In genomic region chr15:77797270-77797669, GRCh38 we compare ENCODE assay signal across 1 cellular context.
TF ChIP-seq lines count a peak whose summit lies in the region.

No MANE protein-coding gene starts in this region.

TF ChIP-seq in GM12878, 131 proteins besides CTCF, POLR2A, EP300 and RAD21 (continued from another document and continues in another):
- no peak for TF ChIP-seq ZNF592 (IDR thresholded peaks at IDR 0.05)
- no peak for TF ChIP-seq ZBTB33 (IDR thresholded peaks at IDR 0.05)
- TF ChIP-seq PML (IDR thresholded peaks at IDR 0.05; ENCODE audit: low read length): no peak
- TF ChIP-seq JUND (IDR thresholded peaks at IDR 0.05; ENCODE audit: low read depth, low read length): no peak
- TF ChIP-seq PKNOX1 (IDR thresholded peaks at IDR 0.05): peak; percentile 63
- TF ChIP-seq HDAC6 (IDR thresholded peaks at IDR 0.05; ENCODE audit: unreplicated experiment): no peak
- TF ChIP-seq ATF3 (IDR thresholded peaks at IDR 0.05; ENCODE audit: borderline replicate concordance, extremely low read depth, low read depth, low read length): no peak
- no peak for TF ChIP-seq BACH1 (IDR thresholded peaks at IDR 0.05; ENCODE audit: borderline replicate concordance)
- no peak for TF ChIP-seq SP1 (IDR thresholded peaks at IDR 0.05; ENCODE audit: low read depth, low read length)
- TF ChIP-seq SIX5 (IDR thresholded peaks at IDR 0.05; ENCODE audit: low read depth, low read length, severe bottlenecking): no peak
- TF ChIP-seq SREBF1 (IDR thresholded peaks at IDR 0.05; ENCODE audit: low read length): no peak
- TF ChIP-seq E4F1 (IDR thresholded peaks at IDR 0.05; ENCODE audit: borderline replicate concordance, partially characterized antibody): no peak
- TF ChIP-seq MTA3 (IDR thresholded peaks at IDR 0.05; ENCODE audit: borderline replicate concordance, low read length): no peak
- no peak for TF ChIP-seq GATAD2B (conservative IDR thresholded peaks at IDR 0.05; ENCODE audit: low read depth)
- TF ChIP-seq CHD1 (IDR thresholded peaks at IDR 0.05; ENCODE audit: low read depth, low read length): no peak
- TF ChIP-seq BRCA1 (IDR thresholded peaks at IDR 0.05; ENCODE audit: low read depth, low read length): no peak
- TF ChIP-seq ZNF384 (IDR thresholded peaks at IDR 0.05; ENCODE audit: borderline replicate concordance, low read depth, low read length): peak; percentile 52; the same call in 1 of the 2 replicates
- TF ChIP-seq USF1 (IDR thresholded peaks at IDR 0.05; ENCODE audit: borderline replicate concordance, extremely low read length, insufficient read depth, low read depth, low read length): no peak
- no peak for TF ChIP-seq KAT2A (conservative IDR thresholded peaks at IDR 0.05; ENCODE audit: control insufficient read depth, low read depth, low read length)
- no peak for TF ChIP-seq FOXM1 (IDR thresholded peaks at IDR 0.05; ENCODE audit: low read depth, low read length)
- TF ChIP-seq ZNF24 (IDR thresholded peaks at IDR 0.05): no peak
- no peak for TF ChIP-seq STAT1 (conservative IDR thresholded peaks at IDR 0.05)
- peak; percentile 39; the same call in 1 of the 2 replicates for TF ChIP-seq ZNF687 (IDR thresholded peaks at IDR 0.05)
- TF ChIP-seq BCL3 (IDR thresholded peaks at IDR 0.05; ENCODE audit: borderline replicate concordance, insufficient read depth, low read depth, low read length, poor library complexity, severe bottlenecking): no peak
- no peak for TF ChIP-seq STAT3 (IDR thresholded peaks at IDR 0.05; ENCODE audit: low read depth, low read length)
- TF ChIP-seq RFX5 (IDR thresholded peaks at IDR 0.05; ENCODE audit: low read depth, low read length): no peak
- TF ChIP-seq RELA (IDR thresholded peaks at IDR 0.05; ENCODE audit: borderline replicate concordance, partially characterized antibody): no peak
- TF ChIP-seq KLF5 (IDR thresholded peaks at IDR 0.05; ENCODE audit: partially characterized antibody): no peak
- no peak for TF ChIP-seq MEF2B (IDR thresholded peaks at IDR 0.05; ENCODE audit: partially characterized antibody, poor library complexity, severe bottlenecking)
- no peak for TF ChIP-seq CEBPB (IDR thresholded peaks at IDR 0.05; ENCODE audit: borderline replicate concordance in 1 of 2, low read depth in 2 of 2, low read length in 2 of 2)
- no peak for TF ChIP-seq IRF5 (IDR thresholded peaks at IDR 0.05; ENCODE audit: borderline replicate concordance)
- TF ChIP-seq ATF2 (IDR thresholded peaks at IDR 0.05; ENCODE audit: low read length): no peak
- no peak for TF ChIP-seq BMI1 (IDR thresholded peaks at IDR 0.05; ENCODE audit: borderline replicate concordance)
- no peak for TF ChIP-seq MLLT1 (IDR thresholded peaks at IDR 0.05)
- TF ChIP-seq EZH2 (IDR thresholded peaks at IDR 0.05; ENCODE audit: borderline replicate concordance, control insufficient read depth, low read depth, low read length): no peak
- no peak for TF ChIP-seq ZNF622 (IDR thresholded peaks at IDR 0.05)
- TF ChIP-seq CREM (IDR thresholded peaks at IDR 0.05; ENCODE audit: low read depth): no peak
- TF ChIP-seq LARP7 (IDR thresholded peaks at IDR 0.05): no peak
- TF ChIP-seq MXI1 (IDR thresholded peaks at IDR 0.05; ENCODE audit: low read depth, low read length): no peak
- no peak for TF ChIP-seq HDAC2 (IDR thresholded peaks at IDR 0.05)
